ENCODE assay signal across 19 cellular contexts in genomic region chr11:47494996-47495855, GRCh38. TPM values are rescaled to one million over a fixed set of nuclear protein-coding genes. Genes with fewer than 3 reads are reported as not detected.
A peak's percentile ranks its signal among the peaks of the same experiment; 100 is the strongest.
DNase-seq lines count a peak whose midpoint lies in the region; ATAC-seq, FAIRE-seq and TF ChIP-seq lines count a peak whose summit lies in the region.
"Had no signal": no experiment of that assay in that cellular context is flagged by ENCODE, and none has a peak within 500 bp of the region (broad histone marks: within the 10 kb centered on the region; RNA-seq: fewer than 3 reads in every experiment).

No MANE protein-coding gene starts in this region.

- no peak for TF ChIP-seq POLR2A in GM12878 (IDR thresholded peaks at IDR 0.05; ENCODE audit: low read depth, low read length)

- ATAC-seq in GM12878: no peak
- no peak for ATAC-seq in GM21526 (IDR thresholded peaks at IDR 0.05; ENCODE audit: low FRiP score, unreplicated experiment)
- ATAC-seq: effector memory CD8-positive, alpha-beta T cell had no signal

- H3K9ac ChIP-seq in GM12878 (ENCODE audit: control insufficient read depth, insufficient read depth, low read length) (no peak overlapping the region), keratinocyte (ENCODE audit: control insufficient read depth, extremely low read depth, insufficient read depth, low read length) (no peak overlapping the region)

- H3K4me1 ChIP-seq in ACC112 (ENCODE audit: control insufficient read depth, insufficient read depth, low read length, unreplicated experiment) (peaks cover 14% of the 10 kb centered on the region), HAP-1 (peaks cover 36% of the 10 kb centered on the region), GM12878 (ENCODE audit: control insufficient read depth, insufficient read depth, low read length) (peaks cover 21% of the 10 kb centered on the region), keratinocyte (ENCODE audit: control insufficient read depth, extremely low read depth, insufficient read depth, low read length) (peaks cover 2% of the 10 kb centered on the region)

- H3K27me3 ChIP-seq in ACC112 (ENCODE audit: insufficient read depth, low read length) (no peaks in the 10 kb centered on the region), HAP-1 (ENCODE audit: low read depth) (no peaks in the 10 kb centered on the region), GM12878 (replicated peaks in 1 of 2; ENCODE audit: control insufficient read depth in 2 of 2, insufficient read depth in 2 of 2, low read length in 1 of 2) (no peaks in the 10 kb centered on the region), keratinocyte (ENCODE audit: control insufficient read depth, extremely low read depth, insufficient read depth, low read length) (no peaks in the 10 kb centered on the region)

- H4K20me1 ChIP-seq in GM12878 (ENCODE audit: control insufficient read depth, insufficient read depth) (no peaks in the 10 kb centered on the region), keratinocyte (ENCODE audit: control insufficient read depth, extremely low read depth, insufficient read depth, low read length) (peaks cover 8% of the 10 kb centered on the region)

- BruUV-seq in GM12878 (replicated peaks; lab: Mats Ljungman, UMichigan): TSS peak; percentile 16

- no peak overlapping the region for H3K4me2 ChIP-seq in GM12878 (ENCODE audit: control insufficient read depth, insufficient read depth)
- no peak overlapping the region for H3K4me2 ChIP-seq in keratinocyte (ENCODE audit: control insufficient read depth, extremely low read depth, insufficient read depth, low read depth, low read length)

- RAD21 ChIA-PET in GM12878 (lab: Charles Lee; ENCODE audit: unreplicated experiment): interaction anchor here (2.9 kb wide), 1 partner anchor 14 kb away, joined by 6 read pairs; no protein-coding TSS in a partner anchor

- peak overlapping the region; percentile 32 for H3K27ac ChIP-seq in ACC112 (ENCODE audit: low read depth, low read length)
- H3K27ac ChIP-seq in GM12878 (ENCODE audit: control insufficient read depth, insufficient read depth): no peak overlapping the region
- H3K27ac ChIP-seq in keratinocyte (ENCODE audit: control insufficient read depth, insufficient read depth, low read length): peak overlapping the region; percentile 59
- H3K27ac ChIP-seq: VCaP had no signal

- no peak overlapping the region for H3K4me3 ChIP-seq in ACC112 (ENCODE audit: low read depth, low read length)
- no peak overlapping the region for H3K4me3 ChIP-seq in HAP-1
- no peak overlapping the region for H3K4me3 ChIP-seq in GM12878
- H3K4me3 ChIP-seq in keratinocyte (ENCODE audit: control insufficient read depth in 2 of 3, extremely low read depth in 1 of 3, insufficient read depth in 2 of 3, low read depth in 1 of 3, low read length in 3 of 3): no peak overlapping the region

- DNase-seq in HAP-1 (ENCODE audit: low spot score in 2 of 2): peak; percentile 37 to 76
- no peak for DNase-seq in GM12878 (ENCODE audit: low read depth, low spot score)
- DNase-seq in keratinocyte (ENCODE audit: low read depth, low spot score): no peak
- DNase-seq in LoVo (ENCODE audit: low spot score): no peak
- DNase-seq in stimulated activated CD4-positive, alpha-beta T cell treated with anti-CD3 and anti-CD28 coated beads, Interleukin-2, amount 100 ng/mL, for 48 hours: no peak
- no peak for DNase-seq in D341Med (ENCODE audit: low spot score)
- DNase-seq: activated CD4-positive, alpha-beta memory T cell treated with anti-CD3 and anti-CD28 coated beads, Interleukin-2, amount 10 ng/mL, durations not matched to agents 7 days and 5 days; activated naive CD8-positive, alpha-beta T cell treated with anti-CD3 and anti-CD28 coated beads, Interleukin-2, amount 10 ng/mL, durations not matched to agents 7 days and 5 days; effector memory CD8-positive, alpha-beta T cell; GF-D8; NCI-H2107; RPMI8226; substantia nigra; SW 1271 had no signal

- TF ChIP-seq RAD21 in GM12878 (IDR thresholded peaks at IDR 0.05; ENCODE audit: insufficient read depth, low read depth, low read length): no peak

- dilution Hi-C loops in keratinocyte (cut with MboI; ENCODE audit: extremely low pct_ligation_motif_present, low sequenced_read_pairs): no loop called here

- in situ Hi-C loops in HAP-1 (cut with MboI; ENCODE audit: low sequenced_read_pairs): no loop called here
- in situ Hi-C loops in GM12878 (cut with MboI): no loop called here

- FAIRE-seq in GM12878 (lab: Jason Lieb, UNC) (no peak), keratinocyte (lab: Jason Lieb, UNC) (no peak)
- FAIRE-seq: bronchial epithelial cell had no signal

- SMC1A ChIA-PET in GM12878 (lab: Charles Lee; ENCODE audit: uncharacterized antibody, unreplicated experiment): interaction anchor here (0.8 to 1.6 kb wide), 2 partner anchors 12 to 14 kb away, joined by 4 to 6 read pairs; no protein-coding TSS in a partner anchor

- POLR2A ChIA-PET in GM12878 (lab: Charles Lee): interaction anchor here (0.6 to 0.9 kb wide), 3 partner anchors 14 to 59 kb away, joined by 3 to 4 read pairs (median 3); no protein-coding TSS in a partner anchor

- H3K36me3 ChIP-seq in ACC112 (ENCODE audit: insufficient read depth, low read length): peaks cover 32% of the 10 kb centered on the region
- peaks cover 4% of the 10 kb centered on the region; the same call in 1 of the 2 replicates for H3K36me3 ChIP-seq in HAP-1 (replicated peaks)
- peaks cover 2 to 29% of the 10 kb centered on the region in 2 experiments for H3K36me3 ChIP-seq in GM12878 (ENCODE audit: control insufficient read depth in 2 of 2, insufficient read depth in 2 of 2, low read length in 1 of 2)
- peaks cover 12 to 39% of the 10 kb centered on the region in 2 experiments for H3K36me3 ChIP-seq in keratinocyte (ENCODE audit: control insufficient read depth in 2 of 2, extremely low read depth in 1 of 2, insufficient read depth in 2 of 2, low read length in 2 of 2)

- H2AFZ ChIP-seq in ACC112 (ENCODE audit: low read length, unreplicated experiment) (no peak overlapping the region), GM12878 (ENCODE audit: control insufficient read depth, low read depth, low read length) (no peak overlapping the region), keratinocyte (ENCODE audit: control insufficient read depth, low read length) (no peak overlapping the region)

- CTCF ChIA-PET in GM12878 (lab: Yijun Ruan, JAX): interaction anchor here (1.1 kb wide), 1 partner anchor 30 kb away, joined by 3 read pairs; no protein-coding TSS in a partner anchor

- no peaks in the 10 kb centered on the region for H3K9me3 ChIP-seq in HAP-1
- no peaks in the 10 kb centered on the region for H3K9me3 ChIP-seq in GM12878 (replicated peaks; ENCODE audit: control insufficient read depth, insufficient read depth, low read length)
- H3K9me3 ChIP-seq in keratinocyte (ENCODE audit: control insufficient read depth, low read depth, low read length): no peaks in the 10 kb centered on the region

- H3K79me2 ChIP-seq in ACC112 (ENCODE audit: control insufficient read depth, insufficient read depth, low read length, unreplicated experiment) (peaks cover 82% of the 10 kb centered on the region), GM12878 (ENCODE audit: control insufficient read depth, insufficient read depth, low read length) (peaks cover 64% of the 10 kb centered on the region), keratinocyte (ENCODE audit: control insufficient read depth, insufficient read depth, low read length) (peaks cover 95% of the 10 kb centered on the region)

- WGBS in GM12878 (ENCODE audit: insufficient coverage, insufficient replicate concordance, low lambda C conversion rate, missing lambda C conversion rate): 80% methylated on average over 4 of the region's 4 CpGs

- no peak for TF ChIP-seq EP300 in GM12878 (IDR thresholded peaks at IDR 0.05; ENCODE audit: borderline replicate concordance in 1 of 2, control insufficient read depth in 1 of 2, low read depth in 2 of 2, low read length in 2 of 2)

- H3K9me1 ChIP-seq in keratinocyte (ENCODE audit: control insufficient read depth, extremely low read depth, insufficient read depth, low read length): no peaks in the 10 kb centered on the region

- TF ChIP-seq CTCF in GM12878 (IDR thresholded peaks at IDR 0.05 in 2 of 3, conservative IDR thresholded peaks at IDR 0.05 in 1 of 3; ENCODE audit: control insufficient read depth in 2 of 3, extremely low read depth in 1 of 3, insufficient read depth in 1 of 3, low read depth in 3 of 3, low read length in 3 of 3): no peak
- TF ChIP-seq CTCF in keratinocyte (optimal IDR thresholded peaks at IDR 0.05 in 1 of 3, IDR thresholded peaks at IDR 0.05 in 1 of 3, conservative IDR thresholded peaks at IDR 0.05 in 1 of 3; ENCODE audit: extremely low read depth in 1 of 3, insufficient read depth in 2 of 3, low read length in 3 of 3): no peak

- intact Hi-C loops in GM12878 (cut with micrococcal nuclease; ENCODE audit: unreplicated experiment): no loop called here

RNA-seq across cellular contexts. Expression of gene RAPSN, which starts 46.3 kb away (rescaled TPM):
- total RNA-seq in GM12878 (2013; cell fraction: nucleolus; rRNA removed): not detected in 2 replicates
- 0.23 and 0.27 TPM in 2 replicates for total RNA-seq in GM12878 (2014; rRNA removed)
- total RNA-seq in GM12878 (2014; rRNA removed; fragmentation: Illumina TruSeq; extraction: Trizol): 0.09 and 0.13 TPM in 2 replicates
- 0.15 and 0.27 TPM in 2 replicates for total RNA-seq in GM12878 (2021)
- not detected for polyA plus RNA-seq in GM12878 (2011; ENCODE audit: low read depth)
- 0.08 and 0.09 TPM in 2 replicates for polyA plus RNA-seq in GM12878 (2011; rRNA removed)
- 0.07 TPM in 1 of 2 replicates, not detected in the other for polyA plus RNA-seq in GM12878 (2011; cell fraction: cytosol; rRNA removed)
- 0.23 and 0.48 TPM in 2 replicates for polyA plus RNA-seq in GM12878 (2011; cell fraction: nucleus; rRNA removed)
- polyA plus RNA-seq in GM12878 (2012): 0.08 and 0.91 TPM in 2 replicates
- polyA plus RNA-seq in GM12878 (2014; fragmentation: Illumina TruSeq; extraction: Trizol): not detected in 2 replicates
- polyA plus RNA-seq in GM12878 (2014; fragmentation: Nextera tagmentation; extraction: Ambion mirVana): not detected
- 0.28 TPM in 1 of 2 replicates, not detected in the other for polyA plus RNA-seq in GM12878 (2014; rRNA removed)
- not detected for polyA plus RNA-seq in GM12878 (2016; fragmentation: Nextera tagmentation; extraction: Ambion mirVana)
- polyA minus RNA-seq in GM12878 (2011; rRNA and poly(A)+ RNA removed): 0.31 TPM in 1 of 2 replicates, not detected in the other
- not detected in 2 replicates for polyA minus RNA-seq in GM12878 (2011; cell fraction: cytosol; rRNA and poly(A)+ RNA removed)
- 0.12 and 1.1 TPM in 2 replicates for polyA minus RNA-seq in GM12878 (2011; cell fraction: nucleus; rRNA and poly(A)+ RNA removed)
- 0.07 to 0.44 TPM (median 0.28 TPM) in 3 replicates for polyA plus RNA-seq in keratinocyte
- polyA plus RNA-seq in keratinocyte (2011; ENCODE audit: low read depth): 0.50 TPM
- 0.04 and 0.06 TPM in 2 replicates for polyA plus RNA-seq in keratinocyte (2011; cell fraction: cytosol; rRNA removed)
- polyA plus RNA-seq in keratinocyte (2011; cell fraction: nucleus; rRNA removed): 1.0 and 1.1 TPM in 2 replicates
- 0.32 and 0.49 TPM in 2 replicates for polyA plus RNA-seq in keratinocyte (2012; ENCODE audit: low replicate concordance)
- polyA minus RNA-seq in keratinocyte: 0.22 to 0.99 TPM in 2 of 3 replicates, not detected in the other
- not detected for polyA minus RNA-seq in keratinocyte (2011; cell fraction: cytosol; rRNA and poly(A)+ RNA removed)
- 1.6 and 5.3 TPM in 2 replicates for polyA minus RNA-seq in keratinocyte (2011; cell fraction: nucleus; rRNA and poly(A)+ RNA removed)
- total RNA-seq: glomerular endothelial cell had no signal

RNA-seq across cellular contexts. Expression of gene CELF1, which starts 57.7 kb away (rescaled TPM):
- total RNA-seq in GM12878 (2013; cell fraction: nucleolus; rRNA removed): 266 and 277 TPM in 2 replicates
- total RNA-seq in GM12878 (2014; rRNA removed) (78.6 and 82.0 TPM in 2 replicates), GM12878 (2014; rRNA removed; fragmentation: Illumina TruSeq; extraction: Trizol) (64.2 and 64.9 TPM in 2 replicates), GM12878 (2021) (106 and 108 TPM in 2 replicates)
- 31.3 TPM for polyA plus RNA-seq in GM12878 (2011; ENCODE audit: low read depth)
- polyA plus RNA-seq in GM12878 (2011; rRNA removed) (128 and 130 TPM in 2 replicates), GM12878 (2014; fragmentation: Illumina TruSeq; extraction: Trizol) (73.1 and 77.8 TPM in 2 replicates), GM12878 (2014; fragmentation: Nextera tagmentation; extraction: Ambion mirVana) (10 to 100 TPM; 35.3 to 41.5 TPM), GM12878 (2014; rRNA removed) (83.8 and 92.9 TPM in 2 replicates), GM12878 (2016; fragmentation: Nextera tagmentation; extraction: Ambion mirVana) (100 to 1,000 TPM; 108 to 109 TPM), keratinocyte (90.9 to 110 TPM (median 100 TPM) in 3 replicates)
- polyA plus RNA-seq in GM12878 (2011; cell fraction: cytosol; rRNA removed): 83.8 and 85.4 TPM in 2 replicates
- 169 and 191 TPM in 2 replicates for polyA plus RNA-seq in GM12878 (2011; cell fraction: nucleus; rRNA removed)
- 42.3 and 44.9 TPM in 2 replicates for polyA plus RNA-seq in GM12878 (2012)
- 158 and 170 TPM in 2 replicates for polyA minus RNA-seq in GM12878 (2011; rRNA and poly(A)+ RNA removed)
- 49.4 and 74.5 TPM in 2 replicates for polyA minus RNA-seq in GM12878 (2011; cell fraction: cytosol; rRNA and poly(A)+ RNA removed)
- 75.3 and 124 TPM in 2 replicates for polyA minus RNA-seq in GM12878 (2011; cell fraction: nucleus; rRNA and poly(A)+ RNA removed)
- 27.0 TPM for polyA plus RNA-seq in keratinocyte (2011; ENCODE audit: low read depth)
- 49.7 and 72.9 TPM in 2 replicates for polyA plus RNA-seq in keratinocyte (2011; cell fraction: cytosol; rRNA removed)
- polyA plus RNA-seq in keratinocyte (2011; cell fraction: nucleus; rRNA removed): 186 and 213 TPM in 2 replicates
- 27.9 and 50.7 TPM in 2 replicates for polyA plus RNA-seq in keratinocyte (2012; ENCODE audit: low replicate concordance)
- 157 to 238 TPM (median 161 TPM) in 3 replicates for polyA minus RNA-seq in keratinocyte
- polyA minus RNA-seq in keratinocyte (2011; cell fraction: cytosol; rRNA and poly(A)+ RNA removed): 79.4 TPM
- 119 and 249 TPM in 2 replicates for polyA minus RNA-seq in keratinocyte (2011; cell fraction: nucleus; rRNA and poly(A)+ RNA removed)

Comparison
In these comparisons a context has a peak if more than half of its experiments do, and no peak if none do; other contexts are left out.
1. DNase-seq: peak in HAP-1 (2 of 2); none in GM12878 (single experiment), keratinocyte (single experiment), LoVo (single experiment), stimulated activated CD4-positive, alpha-beta T cell treated with anti-CD3 and anti-CD28 coated beads, Interleukin-2, amount 100 ng/mL, for 48 hours (0 of 2) and D341Med (single experiment).